ENCODE assay signal across 33 cellular contexts in genomic region chr20:2763186-2763585, GRCh38. TPM values are rescaled to one million over a fixed set of nuclear protein-coding genes. Genes with fewer than 3 reads are reported as not detected.
"Had no signal": no experiment of that assay in that cellular context is flagged by ENCODE, and none has a peak within 500 bp of the region (broad histone marks: within the 10 kb centered on the region; RNA-seq: fewer than 3 reads in every experiment).

No MANE protein-coding gene starts in this region.

- H3K9ac ChIP-seq: parathyroid adenoma had no signal

- H3K36me3 Mint-ChIP-seq: activated naive CD8-positive, alpha-beta T cell; naive thymus-derived CD8-positive, alpha-beta T cell had no signal

- DNase-seq: activated CD4-positive, alpha-beta T cell treated with anti-CD3 and anti-CD28 coated beads for 1 hour; activated CD4-positive, alpha-beta T cell treated with anti-CD3 and anti-CD28 coated beads, Interleukin-2, amount 50 U/mL, for 1 hour; activated CD8-positive, alpha-beta T cell treated with anti-CD3 and anti-CD28 coated beads, Interleukin-2, amount 10 ng/mL, durations not matched to agents 7 days and 5 days; activated effector memory CD4-positive, alpha-beta T cell treated with Interleukin-2 at 50 U/mL for 16 hours; activated naive CD4-positive, alpha-beta T cell treated with Interleukin-2 at 50 U/mL for 16 hours; anterior cingulate cortex; dermis blood vessel endothelial cell; effector CD4-positive, alpha-beta T cell; esophagus squamous epithelium; foreskin melanocyte; heart right ventricle; left lung; lower lobe of right lung; mesenchymal stem cell; naive thymus-derived CD8-positive, alpha-beta T cell; occipital lobe; psoas muscle; sigmoid colon; small intestine; stimulated activated CD4-positive, alpha-beta T cell treated with anti-CD3 and anti-CD28 coated beads, Interleukin-4, amount 100 ng/mL, for 24 hours; T-helper 9 cell; thyroid gland; upper lobe of left lung had no signal

- H3K27ac Mint-ChIP-seq: activated CD8-positive, alpha-beta T cell treated with anti-CD3 and anti-CD28 coated beads, Interleukin-2, amount 10 ng/mL, durations not matched to agents 7 days and 5 days; activated naive CD8-positive, alpha-beta T cell; naive thymus-derived CD8-positive, alpha-beta T cell; stimulated activated effector memory CD8-positive, alpha-beta T cell treated with anti-CD3 and anti-CD28 coated beads, Interleukin-12 subunit alpha, Interleukin-12 subunit beta, amount 100 ng/mL, for 72 hours; stimulated activated naive CD8-positive, alpha-beta T cell treated with anti-CD3 and anti-CD28 coated beads, Interleukin-15, Interleukin-2, amounts not matched to agents 100 ng/mL and 50 ng/mL, for 24 hours had no signal

- H3K4me3 ChIP-seq: esophagus squamous epithelium, heart right ventricle, left lung, lower lobe of right lung, psoas muscle, sigmoid colon, thyroid gland, upper lobe of left lung had no signal

- H2AFZ ChIP-seq: parathyroid adenoma had no signal

- H3K27me3 ChIP-seq: thyroid gland, upper lobe of left lung had no signal

- H3K4me3 Mint-ChIP-seq: activated CD8-positive, alpha-beta T cell treated with anti-CD3 and anti-CD28 coated beads, Interleukin-2, amount 10 ng/mL, durations not matched to agents 7 days and 5 days; activated naive CD8-positive, alpha-beta T cell; central memory CD8-positive, alpha-beta T cell; naive thymus-derived CD8-positive, alpha-beta T cell; neural crest cell; stimulated activated effector memory CD8-positive, alpha-beta T cell treated with anti-CD3 and anti-CD28 coated beads, Interleukin-12 subunit alpha, Interleukin-12 subunit beta, amount 100 ng/mL, for 72 hours; stimulated activated naive CD8-positive, alpha-beta T cell treated with anti-CD3 and anti-CD28 coated beads, Interleukin-15, Interleukin-2, amounts not matched to agents 100 ng/mL and 50 ng/mL, for 24 hours had no signal

- H3K9me3 Mint-ChIP-seq: central memory CD8-positive, alpha-beta T cell; naive thymus-derived CD8-positive, alpha-beta T cell; neural crest cell; stimulated activated effector memory CD8-positive, alpha-beta T cell treated with anti-CD3 and anti-CD28 coated beads, Interleukin-12 subunit alpha, Interleukin-12 subunit beta, amount 100 ng/mL, for 72 hours; stimulated activated naive CD8-positive, alpha-beta T cell treated with anti-CD3 and anti-CD28 coated beads, Interleukin-15, Interleukin-2, amounts not matched to agents 100 ng/mL and 50 ng/mL, for 24 hours had no signal

- H3K36me3 ChIP-seq: esophagus squamous epithelium, heart right ventricle, left lung, lower lobe of right lung, sigmoid colon, thyroid gland, upper lobe of left lung had no signal

- H3K79me2 ChIP-seq: parathyroid adenoma had no signal

- ATAC-seq: activated CD8-positive, alpha-beta T cell treated with anti-CD3 and anti-CD28 coated beads, Interleukin-2, amount 10 ng/mL, durations not matched to agents 7 days and 5 days; heart right ventricle; left lung; lower lobe of right lung; naive thymus-derived CD8-positive, alpha-beta T cell; psoas muscle; stimulated activated effector memory CD8-positive, alpha-beta T cell treated with anti-CD3 and anti-CD28 coated beads, Interleukin-12 subunit alpha, Interleukin-12 subunit beta, amount 100 ng/mL, for 72 hours had no signal

- H3K27ac ChIP-seq: epithelial cell of prostate, esophagus squamous epithelium, heart right ventricle, left lung, lower lobe of right lung, parathyroid adenoma, psoas muscle, sigmoid colon, thyroid gland, upper lobe of left lung, VCaP had no signal

- H3K9me3 ChIP-seq: esophagus squamous epithelium, heart right ventricle, left lung, lower lobe of right lung, psoas muscle, sigmoid colon, thyroid gland, upper lobe of left lung had no signal

- H3K4me1 ChIP-seq: left lung, lower lobe of right lung, psoas muscle had no signal

- H3K4me1 Mint-ChIP-seq: central memory CD8-positive, alpha-beta T cell; naive thymus-derived CD8-positive, alpha-beta T cell; neural crest cell had no signal

RNA-seq across cellular contexts. Expression of gene CPXM1, which starts 37.2 kb away (rescaled TPM):
- total RNA-seq: bronchial epithelial cell had no signal

RNA-seq across cellular contexts. Expression of gene C20orf141, which starts 51.6 kb away (rescaled TPM):
- total RNA-seq: activated CD8-positive, alpha-beta T cell treated with anti-CD3 and anti-CD28 coated beads, Interleukin-2, amount 10 ng/mL, durations not matched to agents 7 days and 5 days; bronchial epithelial cell; dermis blood vessel endothelial cell; esophagus squamous epithelium; glomerular endothelial cell; heart right ventricle; left lung; lower lobe of right lung; naive thymus-derived CD8-positive, alpha-beta T cell; neural crest cell; occipital lobe; psoas muscle; sigmoid colon; thyroid gland; upper lobe of left lung had no signal

RNA-seq across cellular contexts. Expression of gene TMEM239, which starts 53.0 kb away (rescaled TPM):
- total RNA-seq: activated CD8-positive, alpha-beta T cell treated with anti-CD3 and anti-CD28 coated beads, Interleukin-2, amount 10 ng/mL, durations not matched to agents 7 days and 5 days; bronchial epithelial cell; dermis blood vessel endothelial cell; esophagus squamous epithelium; glomerular endothelial cell; heart right ventricle; left lung; lower lobe of right lung; naive thymus-derived CD8-positive, alpha-beta T cell; neural crest cell; occipital lobe; psoas muscle; thyroid gland; upper lobe of left lung had no signal
